ENCODE assay signal across 17 cellular contexts in genomic region chr1:152044386-152044785, GRCh38. TPM values are rescaled to one million over a fixed set of nuclear protein-coding genes. Genes with fewer than 3 reads are reported as not detected.
"Had no signal": no experiment of that assay in that cellular context is flagged by ENCODE, and none has a peak within 500 bp of the region (broad histone marks: within the 10 kb centered on the region; RNA-seq: fewer than 3 reads in every experiment).

No MANE protein-coding gene starts in this region.

- H3K36me3 Mint-ChIP-seq: activated naive CD8-positive, alpha-beta T cell treated with anti-CD3 and anti-CD28 coated beads for 36 hours; brain; neural progenitor cell had no signal

- H3K4me3 ChIP-seq: gastroesophageal sphincter, heart right ventricle, lung, neural progenitor cell had no signal

- H3K36me3 ChIP-seq: gastroesophageal sphincter, heart right ventricle, neural progenitor cell had no signal

- H3K27me3 Mint-ChIP-seq: activated naive CD8-positive, alpha-beta T cell treated with anti-CD3 and anti-CD28 coated beads for 36 hours; effector memory CD8-positive, alpha-beta T cell; stimulated activated naive CD8-positive, alpha-beta T cell treated with anti-CD3 and anti-CD28 coated beads, Interleukin-15, amount 100 ng/mL, for 72 hours had no signal

- H3K9ac ChIP-seq: neural progenitor cell had no signal

- H3K9me3 ChIP-seq: gastroesophageal sphincter, heart right ventricle had no signal

- H3K4me2 ChIP-seq: neural progenitor cell had no signal

- ATAC-seq: effector memory CD8-positive, alpha-beta T cell; gastroesophageal sphincter; heart right ventricle; left cardiac atrium; sciatic nerve; stimulated activated naive CD8-positive, alpha-beta T cell treated with anti-CD3 and anti-CD28 coated beads, Interleukin-15, amount 100 ng/mL, for 72 hours had no signal

- DNase-seq: activated CD4-positive, alpha-beta T cell treated with anti-CD3 and anti-CD28 coated beads, Interleukin-2, amount 10 ng/mL, durations not matched to agents 7 days and 5 days; activated CD4-positive, CD25-positive, alpha-beta regulatory T cell; activated CD8-positive, alpha-beta memory T cell treated with anti-CD3 and anti-CD28 coated beads for 24 hours; activated naive CD8-positive, alpha-beta T cell treated with anti-CD3 and anti-CD28 coated beads for 36 hours; effector memory CD8-positive, alpha-beta T cell; heart right ventricle; left cardiac atrium; stimulated activated naive CD8-positive, alpha-beta T cell treated with anti-CD3 and anti-CD28 coated beads, Interleukin-15, amount 100 ng/mL, for 72 hours had no signal

- H3K27ac Mint-ChIP-seq: activated CD4-positive, alpha-beta T cell treated with anti-CD3 and anti-CD28 coated beads, Interleukin-2, amount 10 ng/mL, durations not matched to agents 7 days and 5 days; activated naive CD8-positive, alpha-beta T cell treated with anti-CD3 and anti-CD28 coated beads for 36 hours; activated T-helper 1 cell treated with anti-CD3 and anti-CD28 coated beads, Interleukin-12 subunit alpha, Interleukin-12 subunit beta, Interleukin-2, Interleukin-4 antibody, amounts not matched to agents 30 ng/mL and 10 ng/mL and 1 ng/mL, durations not matched to agents 14 hours and 24 hours and 36 hours; brain; effector memory CD8-positive, alpha-beta T cell; neural progenitor cell; stimulated activated naive CD8-positive, alpha-beta T cell treated with anti-CD3 and anti-CD28 coated beads, Interleukin-15, amount 100 ng/mL, for 72 hours had no signal

- H3K9me3 Mint-ChIP-seq: activated CD4-positive, alpha-beta T cell treated with anti-CD3 and anti-CD28 coated beads, Interleukin-2, amount 10 ng/mL, durations not matched to agents 7 days and 5 days; activated T-helper 1 cell treated with anti-CD3 and anti-CD28 coated beads, Interleukin-12 subunit alpha, Interleukin-12 subunit beta, Interleukin-2, Interleukin-4 antibody, amounts not matched to agents 30 ng/mL and 10 ng/mL and 1 ng/mL, durations not matched to agents 14 hours and 24 hours and 36 hours; brain; effector memory CD8-positive, alpha-beta T cell; neural progenitor cell; stimulated activated naive CD8-positive, alpha-beta T cell treated with anti-CD3 and anti-CD28 coated beads, Interleukin-15, amount 100 ng/mL, for 72 hours had no signal

- H2AFZ ChIP-seq: neural progenitor cell had no signal

- H3K27ac ChIP-seq: gastroesophageal sphincter, neural progenitor cell had no signal

- H3K4me3 Mint-ChIP-seq: activated CD4-positive, alpha-beta T cell treated with anti-CD3 and anti-CD28 coated beads, Interleukin-2, amount 10 ng/mL, durations not matched to agents 7 days and 5 days; activated naive CD8-positive, alpha-beta T cell treated with anti-CD3 and anti-CD28 coated beads for 36 hours; activated T-helper 1 cell treated with anti-CD3 and anti-CD28 coated beads, Interleukin-12 subunit alpha, Interleukin-12 subunit beta, Interleukin-2, Interleukin-4 antibody, amounts not matched to agents 30 ng/mL and 10 ng/mL and 1 ng/mL, durations not matched to agents 14 hours and 24 hours and 36 hours; effector memory CD8-positive, alpha-beta T cell; neural progenitor cell; stimulated activated naive CD8-positive, alpha-beta T cell treated with anti-CD3 and anti-CD28 coated beads, Interleukin-15, amount 100 ng/mL, for 72 hours had no signal

- H3K27me3 ChIP-seq: gastroesophageal sphincter had no signal

RNA-seq across cellular contexts. Expression of gene TCHHL1, which starts 44.5 kb away (rescaled TPM):
- total RNA-seq: activated CD4-positive, alpha-beta T cell treated with anti-CD3 and anti-CD28 coated beads, Interleukin-2, amount 10 ng/mL, durations not matched to agents 7 days and 5 days; activated naive CD8-positive, alpha-beta T cell treated with anti-CD3 and anti-CD28 coated beads for 36 hours; activated T-helper 1 cell treated with anti-CD3 and anti-CD28 coated beads, Interleukin-12 subunit alpha, Interleukin-12 subunit beta, Interleukin-2, Interleukin-4 antibody, amounts not matched to agents 30 ng/mL and 10 ng/mL and 1 ng/mL, durations not matched to agents 14 hours and 24 hours and 36 hours; gastroesophageal sphincter; heart right ventricle; left cardiac atrium; lung; osteocyte; pulmonary artery endothelial cell; sciatic nerve; T-helper 2 cell treated with Interferon-gamma antibody and Interleukin-4, amounts not matched to agents 100 ng/mL and 5 ng/mL, for 36 hours had no signal
- polyA plus RNA-seq: heart right ventricle, lung had no signal
